In genomic region chr1:207840380-207840779, GRCh38 we compare ENCODE assay signal across 1 cellular context.
TF ChIP-seq lines count a peak whose summit lies in the region.

No MANE protein-coding gene starts in this region.

TF ChIP-seq in HCT116, 20 proteins besides CTCF, POLR2A, EP300 and RAD21 (continued from another document):
- TF ChIP-seq ZBTB33 (IDR thresholded peaks at IDR 0.05; ENCODE audit: extremely low read depth, insufficient replicate concordance, low read length), result no peak
- TF ChIP-seq ZNF274 (IDR thresholded peaks at IDR 0.05; ENCODE audit: low read depth, low read length), result no peak
- TF ChIP-seq ATF3 (IDR thresholded peaks at IDR 0.05), result no peak
- TF ChIP-seq EZH2phosphoT487 (IDR thresholded peaks at IDR 0.05; ENCODE audit: borderline replicate concordance), result no peak
